Comparison of ENCODE assay signal across 12 cellular contexts in genomic region chr18:45667056-45667455, GRCh38. TPM values are rescaled to one million over a fixed set of nuclear protein-coding genes. Genes with fewer than 3 reads are reported as not detected.
DNase-seq lines count a peak whose midpoint lies in the region; ATAC-seq and TF ChIP-seq lines count a peak whose summit lies in the region.
"Had no signal": no experiment of that assay in that cellular context is flagged by ENCODE, and none has a peak within 500 bp of the region (broad histone marks: within the 10 kb centered on the region; RNA-seq: fewer than 3 reads in every experiment).

No MANE protein-coding gene starts in this region.

- 84 to 94% methylated on average over 2 of the region's 2 CpGs for WGBS in testis, 2 donors

- POLR2A ChIA-PET in activated CD4-positive, alpha-beta memory T cell treated with anti-CD3 and anti-CD28 coated beads, Interleukin-2, amount 10 ng/mL, durations not matched to agents 7 days and 5 days (lab: Charles Lee), result interaction anchor here (1.0 to 3.7 kb wide), 5 partner anchors 21 to 427 kb away, joined by 4 to 67 read pairs (median 5); no protein-coding TSS in a partner anchor

- H3K27me3 ChIP-seq in testis, result no peaks in the 10 kb centered on the region
- H3K27me3 ChIP-seq: tibial artery had no signal

- CTCF ChIA-PET in activated CD4-positive, alpha-beta memory T cell treated with anti-CD3 and anti-CD28 coated beads, Interleukin-2, amount 10 ng/mL, durations not matched to agents 7 days and 5 days (lab: Charles Lee), result interaction anchor here (0.6 to 7.1 kb wide), 11 partner anchors 11 to 430 kb away, joined by 3 to 159 read pairs (median 26); partner anchors contain the start of genes PSTPIP2 and SLC14A1

- H3K9me3 ChIP-seq in testis, result no peaks in the 10 kb centered on the region
- H3K9me3 ChIP-seq: tibial artery had no signal

- no peak overlapping the region for H3K4me3 ChIP-seq in testis
- H3K4me3 ChIP-seq: tibial artery had no signal

- DNase-seq in activated naive CD4-positive, alpha-beta T cell (lab: John Stamatoyannopoulos, UW), result no peak
- DNase-seq in activated CD4-positive, alpha-beta memory T cell treated with anti-CD3 and anti-CD28 coated beads, Interleukin-2, amount 10 ng/mL, durations not matched to agents 7 days and 5 days, result no peak
- peak in 1 of 2 donors; percentile 24 for DNase-seq in stimulated activated naive CD8-positive, alpha-beta T cell treated with anti-CD3 and anti-CD28 coated beads, Interleukin-15, amount 100 ng/mL, for 72 hours
- DNase-seq in retina, result no peak
- DNase-seq in testis, result no peak
- DNase-seq in NCI-H128 (lab: John Stamatoyannopoulos, UW; ENCODE audit: unreplicated experiment), result no peak
- DNase-seq: left colon, tibial artery had no signal

- peaks cover 18% of the 10 kb centered on the region for H3K4me1 ChIP-seq in testis

- no peaks in the 10 kb centered on the region for H3K9me3 Mint-ChIP-seq in activated naive CD4-positive, alpha-beta T cell treated with anti-CD3 and anti-CD28 coated beads, Interleukin-2, amount 50 U/mL, for 24 hours
- H3K9me3 Mint-ChIP-seq in activated CD4-positive, alpha-beta memory T cell treated with anti-CD3 and anti-CD28 coated beads, Interleukin-2, amount 10 ng/mL, durations not matched to agents 7 days and 5 days, result no peaks in the 10 kb centered on the region
- H3K9me3 Mint-ChIP-seq in stimulated activated naive CD8-positive, alpha-beta T cell treated with anti-CD3 and anti-CD28 coated beads, Interleukin-15, amount 100 ng/mL, for 72 hours, result no peaks in the 10 kb centered on the region

- H3K27ac ChIP-seq in testis, result no peak overlapping the region
- H3K27ac ChIP-seq: C4-2B had no signal

- H3K27me3 Mint-ChIP-seq in activated naive CD4-positive, alpha-beta T cell treated with anti-CD3 and anti-CD28 coated beads, Interleukin-2, amount 50 U/mL, for 24 hours, result no peaks in the 10 kb centered on the region
- H3K27me3 Mint-ChIP-seq in activated CD4-positive, alpha-beta memory T cell treated with anti-CD3 and anti-CD28 coated beads, Interleukin-2, amount 10 ng/mL, durations not matched to agents 7 days and 5 days, result peaks cover 3% of the 10 kb centered on the region
- peaks cover 15% of the 10 kb centered on the region for H3K27me3 Mint-ChIP-seq in stimulated activated naive CD8-positive, alpha-beta T cell treated with anti-CD3 and anti-CD28 coated beads, Interleukin-15, amount 100 ng/mL, for 72 hours

- H3K36me3 ChIP-seq in testis (ENCODE audit: low read depth, missing control alignments), result no peaks in the 10 kb centered on the region
- H3K36me3 ChIP-seq: tibial artery had no signal

- peak; percentile 32 for ATAC-seq in HG02884 (IDR thresholded peaks at IDR 0.05; ENCODE audit: unreplicated experiment)
- peak; percentile 77 for ATAC-seq in stimulated activated naive CD8-positive, alpha-beta T cell treated with anti-CD3 and anti-CD28 coated beads, Interleukin-15, amount 100 ng/mL, for 72 hours
- ATAC-seq: left colon had no signal

- no peak for TF ChIP-seq POLR2A in testis (IDR thresholded peaks at IDR 0.05)

- peaks cover 66% of the 10 kb centered on the region for H3K4me1 Mint-ChIP-seq in activated naive CD4-positive, alpha-beta T cell treated with anti-CD3 and anti-CD28 coated beads, Interleukin-2, amount 50 U/mL, for 24 hours
- H3K4me1 Mint-ChIP-seq in activated CD4-positive, alpha-beta memory T cell treated with anti-CD3 and anti-CD28 coated beads, Interleukin-2, amount 10 ng/mL, durations not matched to agents 7 days and 5 days, result peaks cover 63% of the 10 kb centered on the region
- peaks cover 76% of the 10 kb centered on the region for H3K4me1 Mint-ChIP-seq in stimulated activated naive CD8-positive, alpha-beta T cell treated with anti-CD3 and anti-CD28 coated beads, Interleukin-15, amount 100 ng/mL, for 72 hours

- H3K36me3 Mint-ChIP-seq in activated naive CD4-positive, alpha-beta T cell treated with anti-CD3 and anti-CD28 coated beads, Interleukin-2, amount 50 U/mL, for 24 hours, result no peaks in the 10 kb centered on the region
- no peaks in the 10 kb centered on the region for H3K36me3 Mint-ChIP-seq in activated CD4-positive, alpha-beta memory T cell treated with anti-CD3 and anti-CD28 coated beads, Interleukin-2, amount 10 ng/mL, durations not matched to agents 7 days and 5 days (ENCODE audit: low read depth)

- TF ChIP-seq CTCF in testis (IDR thresholded peaks at IDR 0.05), result no peak

- H3K27ac Mint-ChIP-seq in activated naive CD4-positive, alpha-beta T cell treated with anti-CD3 and anti-CD28 coated beads, Interleukin-2, amount 50 U/mL, for 24 hours, result peak overlapping the region; percentile 79
- peak overlapping the region; percentile 64 for H3K27ac Mint-ChIP-seq in activated CD4-positive, alpha-beta memory T cell treated with anti-CD3 and anti-CD28 coated beads, Interleukin-2, amount 10 ng/mL, durations not matched to agents 7 days and 5 days
- peak overlapping the region; percentile 94 to 98 for H3K27ac Mint-ChIP-seq in stimulated activated naive CD8-positive, alpha-beta T cell treated with anti-CD3 and anti-CD28 coated beads, Interleukin-15, amount 100 ng/mL, for 72 hours

- intact Hi-C loops in testis (cut with DNase I; ENCODE audit: low total_unique reads), result no loop called here

- peak overlapping the region; percentile 58 for H3K4me3 Mint-ChIP-seq in activated naive CD4-positive, alpha-beta T cell treated with anti-CD3 and anti-CD28 coated beads, Interleukin-2, amount 50 U/mL, for 24 hours
- H3K4me3 Mint-ChIP-seq in activated CD4-positive, alpha-beta memory T cell treated with anti-CD3 and anti-CD28 coated beads, Interleukin-2, amount 10 ng/mL, durations not matched to agents 7 days and 5 days, result peak overlapping the region; percentile 1
- H3K4me3 Mint-ChIP-seq in stimulated activated naive CD8-positive, alpha-beta T cell treated with anti-CD3 and anti-CD28 coated beads, Interleukin-15, amount 100 ng/mL, for 72 hours, result peak overlapping the region; percentile 73 to 81

RNA-seq across cellular contexts. Expression of gene SLC14A2, which starts 51.8 kb away (rescaled TPM):
- total RNA-seq in activated CD4-positive, alpha-beta memory T cell treated with anti-CD3 and anti-CD28 coated beads, Interleukin-2, amount 10 ng/mL, durations not matched to agents 7 days and 5 days, result under 1 TPM; 0.05 to 0.18 TPM
- total RNA-seq in testis, result 1 to 10 TPM; 1.4 to 2.4 TPM
- 2.8 TPM for polyA plus RNA-seq in testis (ENCODE audit: insufficient read depth, low read depth, low replicate concordance)

RNA-seq across cellular contexts. Expression of gene SLC14A1, which starts 56.9 kb away (rescaled TPM):
- total RNA-seq in activated CD4-positive, alpha-beta memory T cell treated with anti-CD3 and anti-CD28 coated beads, Interleukin-2, amount 10 ng/mL, durations not matched to agents 7 days and 5 days, result 1 to 10 TPM; 1.5 to 2.7 TPM
- under 1 TPM in 1 of 2 donors, not detected in 1; 0.50 TPM for total RNA-seq in testis
- 0.73 TPM for polyA plus RNA-seq in testis (ENCODE audit: insufficient read depth, low read depth, low replicate concordance)
- total RNA-seq: epithelial cell of proximal tubule had no signal

Comparison
In these comparisons a context has a peak if more than half of its experiments do, and no peak if none do; other contexts are left out.
1. H3K4me3 Mint-ChIP-seq: peak in every context shown above with its lines; median percentile 77 in stimulated activated naive CD8-positive, alpha-beta T cell treated with anti-CD3 and anti-CD28 coated beads, Interleukin-15, amount 100 ng/mL, for 72 hours; 58 in activated naive CD4-positive, alpha-beta T cell treated with anti-CD3 and anti-CD28 coated beads, Interleukin-2, amount 50 U/mL, for 24 hours; 1 in activated CD4-positive, alpha-beta memory T cell treated with anti-CD3 and anti-CD28 coated beads, Interleukin-2, amount 10 ng/mL, durations not matched to agents 7 days and 5 days.